In genomic region chr10:35910234-35910633, GRCh38 we compare ENCODE assay signal across 19 cellular contexts.
A peak's percentile ranks its signal among the peaks of the same experiment; 100 is the strongest.
DNase-seq lines count a peak whose midpoint lies in the region; ATAC-seq and TF ChIP-seq lines count a peak whose summit lies in the region.
"Had no signal": no experiment of that assay in that cellular context is flagged by ENCODE, and none has a peak within 500 bp of the region (broad histone marks: within the 10 kb centered on the region; RNA-seq: fewer than 3 reads in every experiment).

No MANE protein-coding gene starts in this region.

- H3K36me3 ChIP-seq in brain microvascular endothelial cell (replicated peaks), result no peaks in the 10 kb centered on the region
- H3K36me3 ChIP-seq: gastrocnemius medialis had no signal

- peaks cover 3% of the 10 kb centered on the region for H3K27me3 Mint-ChIP-seq in activated T-helper 17 cell treated with anti-CD3 and anti-CD28 coated beads, Interleukin-2, amount 50 U/mL, for 72 hours

- H3K27ac ChIP-seq in brain microvascular endothelial cell, result peak overlapping the region; percentile 20
- H3K27ac ChIP-seq: gastrocnemius medialis, KMS-11 had no signal

- no peaks in the 10 kb centered on the region for H3K4me1 Mint-ChIP-seq in activated T-helper 17 cell treated with anti-CD3 and anti-CD28 coated beads, Interleukin-2, amount 50 U/mL, for 72 hours
- H3K4me1 Mint-ChIP-seq: activated naive CD8-positive, alpha-beta T cell treated with anti-CD3 and anti-CD28 coated beads, Interleukin-2, amount 50 U/mL, for 24 hours had no signal

- no peak overlapping the region for H3K27ac Mint-ChIP-seq in activated T-helper 17 cell treated with anti-CD3 and anti-CD28 coated beads, Interleukin-2, amount 50 U/mL, for 72 hours
- H3K27ac Mint-ChIP-seq: activated naive CD8-positive, alpha-beta T cell treated with anti-CD3 and anti-CD28 coated beads, Interleukin-2, amount 50 U/mL, for 24 hours had no signal

- H3K4me3 ChIP-seq in brain microvascular endothelial cell (ENCODE audit: low read depth, low read length), result no peak overlapping the region
- H3K4me3 ChIP-seq: gastrocnemius medialis, GM12878 had no signal

- no peaks in the 10 kb centered on the region for H3K9me3 Mint-ChIP-seq in activated T-helper 17 cell treated with anti-CD3 and anti-CD28 coated beads, Interleukin-2, amount 50 U/mL, for 72 hours
- H3K9me3 Mint-ChIP-seq: activated naive CD8-positive, alpha-beta T cell treated with anti-CD3 and anti-CD28 coated beads, Interleukin-2, amount 50 U/mL, for 24 hours had no signal

- no peaks in the 10 kb centered on the region for H3K36me3 Mint-ChIP-seq in activated T-helper 17 cell treated with anti-CD3 and anti-CD28 coated beads, Interleukin-2, amount 50 U/mL, for 72 hours (ENCODE audit: low read depth)

- in situ Hi-C loops in brain microvascular endothelial cell (cut with HindIII; ENCODE audit: low pct_ligation_motif_present, low sequenced_read_pairs), result no loop called here

- DNase-seq in AG08395 (ENCODE audit: low spot score), result peak; percentile 59
- DNase-seq in HS-5 (ENCODE audit: low read depth), result peak; percentile 46
- peak; percentile 83 for DNase-seq in brain microvascular endothelial cell
- peak; percentile 91 for DNase-seq in iris pigment epithelial cell (ENCODE audit: low read depth)
- no peak for DNase-seq in cerebellum (ENCODE audit: low spot score)
- DNase-seq in activated CD8-positive, alpha-beta memory T cell treated with anti-CD3 and anti-CD28 coated beads, Interleukin-2, amount 50 U/mL, for 48 hours, result no peak
- DNase-seq: activated CD4-positive, CD25-positive, alpha-beta regulatory T cell treated with anti-CD3 and anti-CD28 coated beads, Interleukin-2, amount 50 U/mL, for 72 hours; activated naive CD8-positive, alpha-beta T cell treated with anti-CD3 and anti-CD28 coated beads, Interleukin-2, amount 50 U/mL, for 24 hours; activated T-cell treated with anti-CD3 and anti-CD28 coated beads for 4 hours; DMS53; gastrocnemius medialis; NCI-H1694; NCI-H526 treated with DMSO at 0.1 percent for 48 hours; substantia nigra had no signal

- no peak for ATAC-seq in activated T-helper 17 cell treated with anti-CD3 and anti-CD28 coated beads, Interleukin-2, amount 50 U/mL, for 72 hours (replicated peaks)
- ATAC-seq in GM19397 (IDR thresholded peaks at IDR 0.05; ENCODE audit: unreplicated experiment), result no peak
- ATAC-seq: activated naive CD8-positive, alpha-beta T cell treated with anti-CD3 and anti-CD28 coated beads, Interleukin-2, amount 50 U/mL, for 24 hours; gastrocnemius medialis; GM12878; Panc1 had no signal

- no peaks in the 10 kb centered on the region for H3K27me3 ChIP-seq in brain microvascular endothelial cell (replicated peaks)
- H3K27me3 ChIP-seq: gastrocnemius medialis had no signal

- TF ChIP-seq CTCF in brain microvascular endothelial cell (IDR thresholded peaks at IDR 0.05; ENCODE audit: low read depth, low read length, missing control alignments), result no peak

- H3K4me3 Mint-ChIP-seq in activated T-helper 17 cell treated with anti-CD3 and anti-CD28 coated beads, Interleukin-2, amount 50 U/mL, for 72 hours, result no peak overlapping the region
- H3K4me3 Mint-ChIP-seq: activated naive CD8-positive, alpha-beta T cell treated with anti-CD3 and anti-CD28 coated beads, Interleukin-2, amount 50 U/mL, for 24 hours had no signal

Comparison
In these comparisons a context has a peak if more than half of its experiments do, and no peak if none do; other contexts are left out.
1. DNase-seq: peak in AG08395 (single experiment), HS-5 (single experiment), brain microvascular endothelial cell (single experiment) and iris pigment epithelial cell (single experiment); none in cerebellum (single experiment) and activated CD8-positive, alpha-beta memory T cell treated with anti-CD3 and anti-CD28 coated beads, Interleukin-2, amount 50 U/mL, for 48 hours (single experiment).